In genomic region chr17:67810464-67810863, GRCh38 we compare ENCODE assay signal across 16 cellular contexts. TPM values are rescaled to one million over a fixed set of nuclear protein-coding genes. Genes with fewer than 3 reads are reported as not detected.
DNase-seq lines count a peak whose midpoint lies in the region; ATAC-seq and TF ChIP-seq lines count a peak whose summit lies in the region.
"Had no signal": no experiment of that assay in that cellular context is flagged by ENCODE, and none has a peak within 500 bp of the region (broad histone marks: within the 10 kb centered on the region; RNA-seq: fewer than 3 reads in every experiment).

No MANE protein-coding gene starts in this region.

- H3K36me3 ChIP-seq in OCI-LY1 (ENCODE audit: insufficient read depth, low read length), result no peaks in the 10 kb centered on the region
- H3K36me3 ChIP-seq: BLaER1 treated with 17β-estradiol and CSF1 and Interleukin-3, amounts not matched to agents 10 nM and 100 nM had no signal

- no peaks in the 10 kb centered on the region for H4K20me1 ChIP-seq in OCI-LY1 (ENCODE audit: insufficient read depth, low read length)
- H4K20me1 ChIP-seq: BLaER1 treated with 17β-estradiol and CSF1 and Interleukin-3, amounts not matched to agents 10 nM and 100 nM had no signal

- no peak for ATAC-seq in activated naive CD8-positive, alpha-beta T cell treated with anti-CD3 and anti-CD28 coated beads, Interleukin-2, amount 10 ng/mL, durations not matched to agents 7 days and 5 days (ENCODE audit: low read depth)
- ATAC-seq in WTC11 (no peak), GM21825 (IDR thresholded peaks at IDR 0.05; ENCODE audit: unreplicated experiment) (no peak)
- ATAC-seq: GM12878 had no signal

- H3K9me3 ChIP-seq in OCI-LY1 (ENCODE audit: low read length), result no peaks in the 10 kb centered on the region

- no peaks in the 10 kb centered on the region for H3K27me3 ChIP-seq in OCI-LY1 (ENCODE audit: insufficient read depth, low read length)
- H3K27me3 ChIP-seq: BLaER1 treated with 17β-estradiol and CSF1 and Interleukin-3, amounts not matched to agents 10 nM and 100 nM had no signal

- no peak overlapping the region for H3K4me3 ChIP-seq in OCI-LY1 (ENCODE audit: low read depth, low read length, poor library complexity, severe bottlenecking)
- H3K4me3 ChIP-seq: BLaER1 treated with 17β-estradiol and CSF1 and Interleukin-3, amounts not matched to agents 10 nM and 100 nM; GM12878 had no signal

- peak overlapping the region; percentile 56 for H3K27ac ChIP-seq in OCI-LY1 (ENCODE audit: low read depth, low read length, poor library complexity, severe bottlenecking)
- H3K27ac ChIP-seq: 22Rv1; BLaER1 treated with 17β-estradiol and CSF1 and Interleukin-3, amounts not matched to agents 10 nM and 100 nM had no signal

- no peaks in the 10 kb centered on the region for H3K79me2 ChIP-seq in OCI-LY1 (ENCODE audit: insufficient read depth, low read length)

- H3K27ac Mint-ChIP-seq in activated naive CD8-positive, alpha-beta T cell treated with anti-CD3 and anti-CD28 coated beads, Interleukin-2, amount 10 ng/mL, durations not matched to agents 7 days and 5 days, result peak overlapping the region; percentile 2
- H3K27ac Mint-ChIP-seq in activated naive CD8-positive, alpha-beta T cell treated with anti-CD3 and anti-CD28 coated beads for 36 hours, result no peak overlapping the region
- H3K27ac Mint-ChIP-seq in WTC11, result 0 out of 2 replicates have a peak overlapping the region, but pooled peaks have one; percentile 2
- H3K27ac Mint-ChIP-seq: CD4-positive, CD25-positive, alpha-beta regulatory T cell had no signal

- no peaks in the 10 kb centered on the region for H3K4me1 Mint-ChIP-seq in activated naive CD8-positive, alpha-beta T cell treated with anti-CD3 and anti-CD28 coated beads, Interleukin-2, amount 10 ng/mL, durations not matched to agents 7 days and 5 days
- H3K4me1 Mint-ChIP-seq in activated naive CD8-positive, alpha-beta T cell treated with anti-CD3 and anti-CD28 coated beads for 36 hours, result no peaks in the 10 kb centered on the region
- peaks cover 5% of the 10 kb centered on the region; the same call in 1 of the 2 replicates for H3K4me1 Mint-ChIP-seq in WTC11
- H3K4me1 Mint-ChIP-seq: CD4-positive, CD25-positive, alpha-beta regulatory T cell had no signal

- H2AFZ ChIP-seq in OCI-LY1 (ENCODE audit: low read length), result no peak overlapping the region

- H3K9me3 Mint-ChIP-seq in activated naive CD8-positive, alpha-beta T cell treated with anti-CD3 and anti-CD28 coated beads, Interleukin-2, amount 10 ng/mL, durations not matched to agents 7 days and 5 days, result no peaks in the 10 kb centered on the region
- H3K9me3 Mint-ChIP-seq in activated naive CD8-positive, alpha-beta T cell treated with anti-CD3 and anti-CD28 coated beads for 36 hours, result no peaks in the 10 kb centered on the region
- no peaks in the 10 kb centered on the region for H3K9me3 Mint-ChIP-seq in WTC11
- H3K9me3 Mint-ChIP-seq: CD4-positive, CD25-positive, alpha-beta regulatory T cell had no signal

- H3K4me1 ChIP-seq in OCI-LY1 (ENCODE audit: insufficient read depth, low read length, severe bottlenecking), result peaks cover 43% of the 10 kb centered on the region

- peaks cover 7% of the 10 kb centered on the region; the same call in 1 of the 2 replicates for H3F3A ChIP-seq in OCI-LY1 (ENCODE audit: insufficient read depth, low read length)

- H3K36me3 Mint-ChIP-seq in activated naive CD8-positive, alpha-beta T cell treated with anti-CD3 and anti-CD28 coated beads, Interleukin-2, amount 10 ng/mL, durations not matched to agents 7 days and 5 days, result no peaks in the 10 kb centered on the region
- no peaks in the 10 kb centered on the region for H3K36me3 Mint-ChIP-seq in activated naive CD8-positive, alpha-beta T cell treated with anti-CD3 and anti-CD28 coated beads for 36 hours
- H3K36me3 Mint-ChIP-seq in WTC11, result no peaks in the 10 kb centered on the region
- H3K36me3 Mint-ChIP-seq: CD4-positive, CD25-positive, alpha-beta regulatory T cell had no signal

- TF ChIP-seq CTCF in OCI-LY1 (IDR thresholded peaks at IDR 0.05; ENCODE audit: low read length), result no peak
- no peak for TF ChIP-seq CTCF in WTC11 (IDR thresholded peaks at IDR 0.05)

- no peak for DNase-seq in activated naive CD8-positive, alpha-beta T cell treated with anti-CD3 and anti-CD28 coated beads, Interleukin-2, amount 10 ng/mL, durations not matched to agents 7 days and 5 days
- DNase-seq in activated naive CD8-positive, alpha-beta T cell treated with anti-CD3 and anti-CD28 coated beads for 36 hours, result no peak
- DNase-seq in WTC11 (ENCODE audit: low spot score) (no peak), kidney tubule cell (ENCODE audit: low spot score) (peak; percentile 54), H4 (ENCODE audit: low spot score) (no peak), T1000 (lab: John Stamatoyannopoulos, UW) (no peak)
- DNase-seq: AML-193; CD4-positive, CD25-positive, alpha-beta regulatory T cell; DMS53; HCEC 1CT; IMR-90 had no signal

- no peak overlapping the region for H3K9ac ChIP-seq in OCI-LY1 (ENCODE audit: low read length)
- H3K9ac ChIP-seq: BLaER1 treated with 17β-estradiol and CSF1 and Interleukin-3, amounts not matched to agents 10 nM and 100 nM had no signal

- H3K4me3 Mint-ChIP-seq in activated naive CD8-positive, alpha-beta T cell treated with anti-CD3 and anti-CD28 coated beads, Interleukin-2, amount 10 ng/mL, durations not matched to agents 7 days and 5 days, result no peak overlapping the region
- H3K4me3 Mint-ChIP-seq in activated naive CD8-positive, alpha-beta T cell treated with anti-CD3 and anti-CD28 coated beads for 36 hours, result no peak overlapping the region
- H3K4me3 Mint-ChIP-seq in WTC11, result no peak overlapping the region
- H3K4me3 Mint-ChIP-seq: CD4-positive, CD25-positive, alpha-beta regulatory T cell had no signal

- peaks cover 12% of the 10 kb centered on the region for H3K27me3 Mint-ChIP-seq in activated naive CD8-positive, alpha-beta T cell treated with anti-CD3 and anti-CD28 coated beads, Interleukin-2, amount 10 ng/mL, durations not matched to agents 7 days and 5 days
- H3K27me3 Mint-ChIP-seq in activated naive CD8-positive, alpha-beta T cell treated with anti-CD3 and anti-CD28 coated beads for 36 hours, result peaks cover 8% of the 10 kb centered on the region
- no peaks in the 10 kb centered on the region for H3K27me3 Mint-ChIP-seq in WTC11 (ENCODE audit: low read depth)

- CTCF ChIA-PET in WTC11 (lab: Charles Lee), result interaction anchor here (0.5 to 2.2 kb wide), 3 partner anchors 10 to 54 kb away, joined by 3 to 8 read pairs (median 3); no protein-coding TSS in a partner anchor

- POLR2A ChIA-PET in activated naive CD8-positive, alpha-beta T cell treated with anti-CD3 and anti-CD28 coated beads, Interleukin-2, amount 10 ng/mL, durations not matched to agents 7 days and 5 days (lab: Charles Lee), result interaction anchor here (1.5 kb wide), 1 partner anchor 15 kb away, joined by 5 read pairs; the partner anchor contains the start of gene BPTF
- POLR2A ChIA-PET in WTC11 (lab: Charles Lee), result interaction anchor here (0.6 kb wide), 1 partner anchor 12 kb away, joined by 5 read pairs; no protein-coding TSS in a partner anchor

- no peaks in the 10 kb centered on the region for H3K9me2 ChIP-seq in OCI-LY1 (ENCODE audit: low read depth, low read length)

- no peak overlapping the region for H3K4me2 ChIP-seq in OCI-LY1 (ENCODE audit: low read length)
- H3K4me2 ChIP-seq: BLaER1 treated with 17β-estradiol and CSF1 and Interleukin-3, amounts not matched to agents 10 nM and 100 nM had no signal

TF ChIP-seq in WTC11, 78 proteins besides CTCF, POLR2A, EP300 and RAD21:
- no peak for TF ChIP-seq JAZF1 (CRISPR knock-in tag; IDR thresholded peaks at IDR 0.05)
- TF ChIP-seq ZNF512 (CRISPR knock-in tag; IDR thresholded peaks at IDR 0.05; ENCODE audit: borderline replicate concordance), result no peak
- no peak for TF ChIP-seq E2F4 (CRISPR knock-in tag; IDR thresholded peaks at IDR 0.05; ENCODE audit: borderline replicate concordance, low read depth)
- no peak for TF ChIP-seq ATF3 (CRISPR knock-in tag; conservative IDR thresholded peaks at IDR 0.05)

RNA-seq across cellular contexts. Expression of gene BPTF, which starts 14.8 kb away (rescaled TPM):
- total RNA-seq in activated naive CD8-positive, alpha-beta T cell treated with anti-CD3 and anti-CD28 coated beads, Interleukin-2, amount 10 ng/mL, durations not matched to agents 7 days and 5 days, result 100 to 1,000 TPM; 126 to 133 TPM
- total RNA-seq in activated naive CD8-positive, alpha-beta T cell treated with anti-CD3 and anti-CD28 coated beads for 36 hours, result 10 to 100 TPM; 69.7 to 77.0 TPM
- total RNA-seq in WTC11 (2021), result 177 to 181 TPM (median 178 TPM) in 3 replicates
- total RNA-seq in H4 (2014; rRNA removed; shearing (Covaris generic)), result 14.1 and 23.4 TPM in 2 replicates
